In genomic region chr4:119093042-119093827, GRCh38 we compare ENCODE assay signal across 2 cellular contexts.
TF ChIP-seq lines count a peak whose summit lies in the region.

No MANE protein-coding gene starts in this region.

TF ChIP-seq in K562, 482 proteins besides CTCF, POLR2A, EP300 and RAD21:
- TF ChIP-seq MYBL2 (IDR thresholded peaks at IDR 0.05; ENCODE audit: low read depth) (no peak), MYBL2 (CRISPR knock-in tag; IDR thresholded peaks at IDR 0.05; ENCODE audit: borderline replicate concordance) (no peak), FOXA3 (CRISPR knock-in tag; conservative IDR thresholded peaks at IDR 0.05 in 1 of 2, IDR thresholded peaks at IDR 0.05 in 1 of 2) (peak in 1 of 2 experiments; percentile 49; a peak in 2 of 4 replicates), SMC3 (conservative IDR thresholded peaks at IDR 0.05; ENCODE audit: insufficient read depth, low read depth, low read length) (no peak), RREB1 (CRISPR knock-in tag; IDR thresholded peaks at IDR 0.05) (no peak), YBX1 (IDR thresholded peaks at IDR 0.05) (no peak), SREBF1 (IDR thresholded peaks at IDR 0.05; ENCODE audit: borderline replicate concordance, low read depth, low read length) (no peak), MEIS2 (IDR thresholded peaks at IDR 0.05; ENCODE audit: partially characterized antibody) (peak; percentile 42), PKNOX1 (IDR thresholded peaks at IDR 0.05) (peak; percentile 21; the same call in 1 of the 2 replicates)

TF ChIP-seq in HepG2, 621 proteins besides CTCF, POLR2A, EP300 and RAD21:
- TF ChIP-seq ZNF605 (CRISPR knock-in tag; IDR thresholded peaks at IDR 0.05) = no peak
- TF ChIP-seq ARID5B (CRISPR knock-in tag; IDR thresholded peaks at IDR 0.05) = peak; percentile 37; the same call in 1 of the 2 replicates
- peak; percentile 54; the same call in 1 of the 2 replicates for TF ChIP-seq ZNF644 (CRISPR knock-in tag; IDR thresholded peaks at IDR 0.05; ENCODE audit: low read depth)
- peak; percentile 42; the same call in 1 of the 2 replicates for TF ChIP-seq ETV5 (CRISPR knock-in tag; IDR thresholded peaks at IDR 0.05; ENCODE audit: borderline replicate concordance)
- TF ChIP-seq FOSL2 (CRISPR knock-in tag; IDR thresholded peaks at IDR 0.05) = peak; percentile 79
- peak; percentile 77 for TF ChIP-seq CREB1 (IDR thresholded peaks at IDR 0.05)
- TF ChIP-seq CREB1 (CRISPR knock-in tag; IDR thresholded peaks at IDR 0.05) = no peak
- no peak for TF ChIP-seq FOXA1 (IDR thresholded peaks at IDR 0.05)
- TF ChIP-seq FOXA1 (CRISPR knock-in tag; IDR thresholded peaks at IDR 0.05) = peak; percentile 66
- TF ChIP-seq SNAPC4 (CRISPR knock-in tag; IDR thresholded peaks at IDR 0.05) = no peak
- no peak for TF ChIP-seq SNAPC5 (CRISPR knock-in tag; IDR thresholded peaks at IDR 0.05; ENCODE audit: borderline replicate concordance)
- peak; percentile 51; the same call in 1 of the 2 replicates for TF ChIP-seq HOMEZ (CRISPR knock-in tag; IDR thresholded peaks at IDR 0.05; ENCODE audit: low read depth)
- no peak for TF ChIP-seq TERF1 (CRISPR knock-in tag; IDR thresholded peaks at IDR 0.05)
- TF ChIP-seq FOXA3 (CRISPR knock-in tag; IDR thresholded peaks at IDR 0.05) = peak; percentile 80
- TF ChIP-seq AHDC1 (CRISPR knock-in tag; IDR thresholded peaks at IDR 0.05; ENCODE audit: borderline replicate concordance) = peak; percentile 46; the same call in 1 of the 2 replicates
- TF ChIP-seq GATAD2A (CRISPR knock-in tag; IDR thresholded peaks at IDR 0.05) = peak; percentile 40; the same call in 1 of the 2 replicates
- peak; percentile 92 for TF ChIP-seq ELF3 (CRISPR knock-in tag; IDR thresholded peaks at IDR 0.05)
TF ChIP-seq in HepG2: peak in this region for 11.
